1 cellular context compared by ENCODE assay signal in the genomic region with DNA sequence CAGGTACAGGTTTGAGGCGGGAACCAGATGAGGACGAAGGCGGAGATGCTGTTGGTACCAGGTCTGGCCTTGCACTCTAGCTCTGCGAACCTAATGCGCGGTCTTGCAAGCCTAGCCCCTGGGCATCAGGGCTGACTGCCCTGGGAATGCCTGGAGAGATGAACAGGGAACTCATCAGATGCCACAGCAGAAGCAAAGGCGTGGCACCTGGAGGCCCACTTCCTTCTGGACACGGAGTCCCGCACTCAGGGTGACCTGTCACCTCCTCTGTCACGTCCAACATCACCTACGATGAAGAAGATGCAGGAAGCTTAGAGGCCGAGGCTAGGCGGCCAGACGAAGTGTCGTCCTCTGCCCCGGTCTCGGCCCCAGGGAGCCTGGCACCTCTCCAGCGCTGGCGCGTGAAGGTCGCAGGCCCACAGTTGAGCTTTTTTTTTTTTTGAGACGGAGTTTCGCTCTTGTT.
TF ChIP-seq lines count a peak whose summit lies in the region.

No MANE protein-coding gene starts in this region.

TF ChIP-seq in HCT116, 20 proteins besides CTCF, POLR2A, EP300 and RAD21 (continued from another document):
- TF ChIP-seq, protein P1, sequence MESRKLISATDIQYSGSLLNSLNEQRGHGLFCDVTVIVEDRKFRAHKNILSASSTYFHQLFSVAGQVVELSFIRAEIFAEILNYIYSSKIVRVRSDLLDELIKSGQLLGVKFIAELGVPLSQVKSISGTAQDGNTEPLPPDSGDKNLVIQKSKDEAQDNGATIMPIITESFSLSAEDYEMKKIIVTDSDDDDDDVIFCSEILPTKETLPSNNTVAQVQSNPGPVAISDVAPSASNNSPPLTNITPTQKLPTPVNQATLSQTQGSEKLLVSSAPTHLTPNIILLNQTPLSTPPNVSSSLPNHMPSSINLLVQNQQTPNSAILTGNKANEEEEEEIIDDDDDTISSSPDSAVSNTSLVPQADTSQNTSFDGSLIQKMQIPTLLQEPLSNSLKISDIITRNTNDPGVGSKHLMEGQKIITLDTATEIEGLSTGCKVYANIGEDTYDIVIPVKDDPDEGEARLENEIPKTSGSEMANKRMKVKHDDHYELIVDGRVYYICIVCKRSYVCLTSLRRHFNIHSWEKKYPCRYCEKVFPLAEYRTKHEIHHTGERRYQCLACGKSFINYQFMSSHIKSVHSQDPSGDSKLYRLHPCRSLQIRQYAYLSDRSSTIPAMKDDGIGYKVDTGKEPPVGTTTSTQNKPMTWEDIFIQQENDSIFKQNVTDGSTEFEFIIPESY (IDR thresholded peaks at IDR 0.05; ENCODE audit: extremely low read depth, insufficient replicate concordance, low read length): no peak
- TF ChIP-seq YY1 (IDR thresholded peaks at IDR 0.05; ENCODE audit: extremely low read depth, insufficient replicate concordance, low read depth, low read length) (no peak), ZNF274 (IDR thresholded peaks at IDR 0.05; ENCODE audit: low read depth, low read length) (no peak)
